Comparison of ENCODE assay signal across 27 cellular contexts in genomic region chr15:93372209-93372910, GRCh38.
A peak's percentile ranks its signal among the peaks of the same experiment; 100 is the strongest.
DNase-seq lines count a peak whose midpoint lies in the region; ATAC-seq, FAIRE-seq and TF ChIP-seq lines count a peak whose summit lies in the region.
"Had no signal": no experiment of that assay in that cellular context is flagged by ENCODE, and none has a peak within 500 bp of the region (broad histone marks: within the 10 kb centered on the region; RNA-seq: fewer than 3 reads in every experiment).

No MANE protein-coding gene starts in this region.

- H3K9me3 ChIP-seq in pancreas: no peaks in the 10 kb centered on the region
- H3K9me3 ChIP-seq: colonic mucosa, thoracic aorta, uterus had no signal

- intact Hi-C loops in pancreas (cut with DNase I): no loop called here

- no peaks in the 10 kb centered on the region for H3K36me3 ChIP-seq in pancreas
- H3K36me3 ChIP-seq: cardiac muscle cell, colonic mucosa, thoracic aorta, uterus had no signal

- ATAC-seq in pancreas (peak; percentile 31 to 75 (median 57)), GM21528 (IDR thresholded peaks at IDR 0.05; ENCODE audit: low FRiP score, unreplicated experiment) (no peak)
- ATAC-seq: activated CD4-positive, alpha-beta T cell treated with anti-CD3 and anti-CD28 coated beads for 36 hours; activated CD8-positive, alpha-beta T cell treated with anti-CD3 and anti-CD28 coated beads, Interleukin-2, amount 10 ng/mL, durations not matched to agents 7 days and 5 days; activated naive CD4-positive, alpha-beta T cell treated with anti-CD3 and anti-CD28 coated beads, Interleukin-2, amount 50 U/mL, for 72 hours; effector memory CD8-positive, alpha-beta T cell; esophagus mucosa; naive thymus-derived CD8-positive, alpha-beta T cell had no signal

- DNase-seq in NCI-H1092 treated with DMSO at 0.1 percent for 48 hours (lab: John Stamatoyannopoulos, UW) (peak; percentile 21), NCI-H1092 (lab: John Stamatoyannopoulos, UW) (no peak), NCI-H2081 treated with DMSO at 0.1 percent for 48 hours (lab: John Stamatoyannopoulos, UW) (peak; percentile 50), pancreas (no peak), NCI-H774 (lab: John Stamatoyannopoulos, UW) (no peak), OCI-M1 (lab: John Stamatoyannopoulos, UW) (no peak)
- DNase-seq: 8988T; activated CD4-positive, alpha-beta T cell treated with anti-CD3 and anti-CD28 coated beads for 36 hours; activated CD8-positive, alpha-beta T cell treated with anti-CD3 and anti-CD28 coated beads, Interleukin-2, amount 10 ng/mL, durations not matched to agents 7 days and 5 days; activated T-cell treated with anti-CD3 and anti-CD28 coated beads for 4 hours; CD4-positive, CD25-positive, alpha-beta regulatory T cell; colonic mucosa; effector memory CD8-positive, alpha-beta T cell; EL; foreskin fibroblast; head of caudate nucleus; naive thymus-derived CD8-positive, alpha-beta T cell; posterior cingulate gyrus; stimulated activated naive CD4-positive, alpha-beta T cell treated with Interleukin-2 at 50 U/mL for 16 hours; uterus had no signal

- 45% methylated on average over 13 of the region's 13 CpGs for WGBS in pancreas, 2 donors

- no peak overlapping the region for H3K4me3 ChIP-seq in pancreas
- H3K4me3 ChIP-seq: cardiac muscle cell, colonic mucosa, thoracic aorta, uterus had no signal

- peaks cover 0 to 4% (median 0%) of the 10 kb centered on the region in 3 donors for H3K4me1 ChIP-seq in pancreas
- H3K4me1 ChIP-seq: colonic mucosa, uterus had no signal

- no peak for TF ChIP-seq CTCF in VCaP (conservative IDR thresholded peaks at IDR 0.05)
- TF ChIP-seq CTCF in pancreas (IDR thresholded peaks at IDR 0.05): no peak

- H3K27me3 ChIP-seq in pancreas: no peaks in the 10 kb centered on the region
- H3K27me3 ChIP-seq: cardiac muscle cell, colonic mucosa, uterus had no signal

- peak overlapping the region; percentile 44 for H3K27ac ChIP-seq in VCaP
- no peak overlapping the region for H3K27ac ChIP-seq in pancreas
- H3K27ac ChIP-seq: cardiac muscle cell, colonic mucosa, thoracic aorta, uterus had no signal

- FAIRE-seq in pancreas (lab: Jason Lieb, UNC): no peak
- FAIRE-seq: keratinocyte had no signal

Comparison
In these comparisons a context has a peak if more than half of its experiments do, and no peak if none do; other contexts are left out.
1. DNase-seq: peak in NCI-H1092 treated with DMSO at 0.1 percent for 48 hours (single experiment) and NCI-H2081 treated with DMSO at 0.1 percent for 48 hours (single experiment); none in NCI-H1092 (single experiment), pancreas (0 of 6), NCI-H774 (single experiment) and OCI-M1 (single experiment).